Comparison of ENCODE assay signal across 20 cellular contexts in genomic region chr6:13836170-13836569, GRCh38.
"Had no signal": no experiment of that assay in that cellular context is flagged by ENCODE, and none has a peak within 500 bp of the region (broad histone marks: within the 10 kb centered on the region; RNA-seq: fewer than 3 reads in every experiment).

No MANE protein-coding gene starts in this region.

- H3K4me1 ChIP-seq: foreskin keratinocyte, left ventricle myocardium inferior, psoas muscle, spleen, tibial artery, upper lobe of left lung had no signal

- H3K4me3 ChIP-seq: left ventricle myocardium inferior, lung, psoas muscle, spleen, tibial artery, upper lobe of left lung had no signal

- H3K9me3 Mint-ChIP-seq: nephron; stimulated activated memory B cell treated with anti-CD40 and anti-IgM and Interleukin-4, amounts not matched to agents 10 μg/mL and 1 μg/mL and 100 μg/mL, for 72 hours had no signal

- H3K9me3 ChIP-seq: left ventricle myocardium inferior, psoas muscle, spleen, tibial artery, upper lobe of left lung had no signal

- H3K27ac Mint-ChIP-seq: immature natural killer cell; naive B cell; nephron; stimulated activated memory B cell treated with anti-CD40 and anti-IgM and Interleukin-4, amounts not matched to agents 10 μg/mL and 1 μg/mL and 100 μg/mL, for 72 hours; stimulated activated naive CD8-positive, alpha-beta T cell treated with anti-CD3 and anti-CD28 coated beads, Interleukin-15, Interleukin-2, amounts not matched to agents 100 ng/mL and 50 ng/mL, for 24 hours had no signal

- H3K4me1 Mint-ChIP-seq: immature natural killer cell, nephron had no signal

- ATAC-seq: foreskin keratinocyte; psoas muscle; sciatic nerve; stimulated activated memory B cell treated with anti-CD40 and anti-IgM and Interleukin-4, amounts not matched to agents 10 μg/mL and 1 μg/mL and 100 μg/mL, for 72 hours had no signal

- H3K36me3 ChIP-seq: left ventricle myocardium inferior, spleen, tibial artery, upper lobe of left lung had no signal

- H3K36me3 Mint-ChIP-seq: immature natural killer cell; stimulated activated memory B cell treated with anti-CD40 and anti-IgM and Interleukin-4, amounts not matched to agents 10 μg/mL and 1 μg/mL and 100 μg/mL, for 72 hours had no signal

- H3K27me3 ChIP-seq: spleen, upper lobe of left lung had no signal

- DNase-seq: cortex of kidney; foreskin keratinocyte; immature natural killer cell; left ventricle myocardium inferior; mesenchymal stem cell; naive B cell; occipital lobe; psoas muscle; retina; spleen; stimulated activated CD4-positive, alpha-beta T cell treated with anti-CD3 and anti-CD28 coated beads, Interleukin-15, amount 100 ng/mL, for 24 hours; stimulated activated CD4-positive, alpha-beta T cell treated with anti-CD3 and anti-CD28 coated beads, Interleukin-1b, Interleukin-23, amount 100 ng/mL, for 48 hours; stimulated activated CD4-positive, alpha-beta T cell treated with anti-CD3 and anti-CD28 coated beads, Interleukin-4, amount 100 ng/mL, for 24 hours; tibial artery; upper lobe of left lung had no signal

- H3K27ac ChIP-seq: foreskin keratinocyte, left ventricle myocardium inferior, psoas muscle, spleen, tibial artery, upper lobe of left lung had no signal

- H3K4me3 Mint-ChIP-seq: immature natural killer cell; naive B cell; nephron; stimulated activated memory B cell treated with anti-CD40 and anti-IgM and Interleukin-4, amounts not matched to agents 10 μg/mL and 1 μg/mL and 100 μg/mL, for 72 hours; stimulated activated naive CD8-positive, alpha-beta T cell treated with anti-CD3 and anti-CD28 coated beads, Interleukin-15, Interleukin-2, amounts not matched to agents 100 ng/mL and 50 ng/mL, for 24 hours had no signal
